Comparison of ENCODE assay signal across 3 cellular contexts in the genomic region with DNA sequence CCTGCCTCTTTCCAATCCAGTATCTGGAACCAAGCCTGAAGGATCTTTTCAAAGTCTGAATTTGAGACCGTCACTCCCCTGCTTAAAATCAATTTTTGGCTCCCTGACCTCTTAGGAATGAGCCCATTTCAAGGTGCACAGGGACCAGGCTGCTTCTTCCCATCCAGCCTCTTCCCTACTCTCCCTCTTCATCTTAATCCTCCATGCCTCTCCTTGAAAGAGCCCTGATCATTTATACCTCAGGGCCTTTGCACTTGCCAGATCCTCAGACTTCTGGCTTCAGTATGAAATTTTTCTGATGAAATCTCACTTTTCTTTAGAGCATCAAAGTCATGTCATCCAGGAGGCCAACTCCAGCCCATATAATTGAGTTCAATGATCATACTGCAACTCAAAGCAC.
"Had no signal": no experiment of that assay in that cellular context is flagged by ENCODE, and none has a peak within 500 bp of the region (broad histone marks: within the 10 kb centered on the region; RNA-seq: fewer than 3 reads in every experiment).

No MANE protein-coding gene starts in this region.

- DNase-seq: GDM1, GF-D8 had no signal

- H3K4me3 ChIP-seq: GM12878 had no signal

- ATAC-seq: GM12878 had no signal
